ENCODE assay signal across 1 cellular context in the genomic region with DNA sequence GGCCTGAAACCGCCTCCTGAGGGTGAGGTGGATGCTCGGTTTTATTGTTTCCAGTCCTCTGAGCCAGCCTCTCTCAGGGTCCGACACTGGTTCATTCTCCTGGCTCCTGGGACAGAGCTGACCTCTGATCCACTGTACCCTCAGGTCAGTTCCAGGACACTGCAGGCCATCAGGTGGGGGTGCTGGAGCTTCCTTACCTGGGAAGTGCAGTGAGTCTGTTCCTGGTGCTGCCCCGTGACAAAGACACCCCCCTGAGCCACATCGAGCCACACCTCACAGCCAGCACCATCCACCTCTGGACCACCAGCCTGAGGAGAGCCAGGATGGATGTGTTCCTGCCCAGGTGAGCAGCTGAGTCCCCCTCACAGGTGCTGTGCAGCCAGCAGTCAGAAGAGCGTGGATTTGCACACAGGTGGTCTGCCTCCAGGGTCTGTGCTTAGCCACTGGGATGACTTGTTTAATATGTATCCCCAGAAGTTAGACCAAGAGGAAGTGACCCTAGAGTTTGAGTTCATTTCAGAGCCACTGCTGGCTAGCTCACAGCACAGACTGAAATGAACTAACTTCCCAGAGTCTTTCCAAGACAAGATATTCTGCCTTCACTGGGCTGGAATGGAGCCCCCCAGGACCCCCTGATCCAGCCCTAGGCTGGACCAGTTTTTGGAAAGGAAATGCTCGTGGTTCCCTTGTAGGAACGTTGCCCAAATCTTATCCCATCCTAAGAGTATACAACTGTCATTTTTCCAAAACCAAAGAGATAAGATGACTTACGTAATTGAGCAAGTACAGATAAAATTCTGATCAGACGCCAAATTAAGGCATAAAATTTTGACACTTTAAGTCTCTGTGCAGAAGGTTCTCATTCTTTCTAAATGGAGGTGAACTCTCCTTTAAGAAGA.
TF ChIP-seq lines count a peak whose summit lies in the region.

No MANE protein-coding gene starts in this region.

TF ChIP-seq in liver, 16 proteins besides CTCF, POLR2A, EP300 and RAD21 (continued from another document):
- no peak for TF ChIP-seq ZBTB33 (IDR thresholded peaks at IDR 0.05)
- TF ChIP-seq GABPA (IDR thresholded peaks at IDR 0.05 in 1 of 2, conservative IDR thresholded peaks at IDR 0.05 in 1 of 2), result no peak
TF ChIP-seq in liver: peak in this region for 1.
